8 cellular contexts compared by ENCODE assay signal in the genomic region with DNA sequence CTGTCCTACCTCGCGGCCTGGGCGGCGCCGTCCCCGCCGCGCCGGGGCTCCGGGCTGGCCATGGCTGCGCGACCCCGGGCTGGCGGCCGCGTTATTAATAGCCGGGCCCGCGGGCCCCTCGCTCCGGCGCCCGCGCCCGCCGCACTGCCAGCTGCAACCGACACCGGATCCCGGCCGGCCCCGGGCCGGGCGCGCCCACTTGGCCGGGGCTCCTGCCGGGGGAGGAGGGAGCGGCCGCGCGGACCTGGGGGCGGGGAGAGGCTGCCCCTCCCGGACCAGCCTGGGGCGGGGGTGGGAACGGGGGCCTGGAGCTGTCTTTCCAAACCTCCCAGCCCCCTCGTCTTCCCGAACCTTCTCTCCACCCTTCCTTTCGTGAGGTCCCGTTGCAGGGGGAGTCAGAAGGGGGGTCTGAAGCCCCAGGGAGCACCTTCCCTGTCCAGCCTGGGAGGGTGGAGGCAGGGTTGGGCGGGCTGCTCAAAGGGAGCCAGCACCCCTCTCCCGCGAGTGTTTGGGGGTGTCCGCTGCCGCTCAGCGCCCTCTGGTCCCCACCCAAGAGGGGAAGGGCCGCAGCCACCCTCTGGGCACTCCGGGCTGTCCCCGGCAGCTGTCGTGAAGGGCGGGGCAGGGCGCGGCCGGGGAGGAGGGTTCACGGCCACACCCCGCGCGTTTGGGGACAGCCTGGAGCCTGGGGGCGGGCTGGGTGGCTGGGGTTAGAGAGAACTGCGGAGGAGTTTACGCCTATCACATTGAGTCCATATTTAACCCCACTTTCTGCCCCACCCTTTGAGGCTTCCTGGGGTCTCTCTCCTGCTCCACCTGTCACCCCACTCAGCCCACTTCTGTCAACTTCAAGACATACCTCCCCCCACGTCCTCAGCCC. TPM values are rescaled to one million over a fixed set of nuclear protein-coding genes. Genes with fewer than 3 reads are reported as not detected.
A peak's percentile ranks its signal among the peaks of the same experiment; 100 is the strongest.
DNase-seq lines count a peak whose midpoint lies in the region; ATAC-seq and TF ChIP-seq lines count a peak whose summit lies in the region.

SYNC (minus strand) TSS at position 172 of the 880 bp plus-strand sequence; CDS start at position 62, 110 bp downstream.

- H3K9ac ChIP-seq in mesenchymal stem cell (ENCODE audit: low read length): peak within 1 kb of the TSS; percentile 93

- H3K27me3 ChIP-seq in mesenchymal stem cell (ENCODE audit: control insufficient read depth in 1 of 2, insufficient read depth in 1 of 2, low read length in 2 of 2) (no peaks in the 10 kb centered on the region), tibial artery (no peaks in the 10 kb centered on the region)

- DNase-seq in activated T-cell treated with anti-CD3 and anti-CD28 coated beads, Interleukin-2, amount 50 U/mL, for 4 hours: no peak
- no peak for DNase-seq in activated T-cell treated with anti-CD3 and anti-CD28 coated beads for 4 hours
- DNase-seq in T1000 (lab: John Stamatoyannopoulos, UW): peak; percentile 65
- peak; percentile 26 for DNase-seq in epithelial cell of esophagus (ENCODE audit: low read depth)
- peak; percentile 69 for DNase-seq in mesenchymal stem cell
- peak; percentile 57 to 89 for DNase-seq in tibial artery
- DNase-seq in NCI-H187 treated with DMSO at 0.1 percent for 48 hours (lab: John Stamatoyannopoulos, UW): no peak

- H2AFZ ChIP-seq in mesenchymal stem cell (ENCODE audit: low read depth, low read length): peak within 1 kb of the TSS; percentile 56

- peak within 1 kb of the TSS; percentile 79 to 98 for H2BK12ac ChIP-seq in mesenchymal stem cell (ENCODE audit: low read length in 2 of 2)

- peak; percentile 73 for ATAC-seq in activated T-cell treated with anti-CD3 and anti-CD28 coated beads, Interleukin-2, amount 50 U/mL, for 4 hours
- no peak for ATAC-seq in HG03469 (IDR thresholded peaks at IDR 0.05; ENCODE audit: unreplicated experiment)

- H3K27me3 Mint-ChIP-seq in activated T-cell treated with anti-CD3 and anti-CD28 coated beads, Interleukin-2, amount 50 U/mL, for 4 hours (ENCODE audit: low read depth): peaks cover 38% of the 10 kb centered on the region

- peak within 1 kb of the TSS; percentile 61 for H3K4me3 Mint-ChIP-seq in activated T-cell treated with anti-CD3 and anti-CD28 coated beads, Interleukin-2, amount 50 U/mL, for 4 hours

- peak within 1 kb of the TSS; percentile 100 for H2BK5ac ChIP-seq in mesenchymal stem cell (ENCODE audit: low read depth, low read length, poor library complexity, severe bottlenecking)

- peak within 1 kb of the TSS; percentile 62 to 95 for H3K14ac ChIP-seq in mesenchymal stem cell (ENCODE audit: low read length in 2 of 2)

- H3K4me3 ChIP-seq in epithelial cell of esophagus (ENCODE audit: low read length) (peak within 1 kb of the TSS; percentile 55), mesenchymal stem cell (ENCODE audit: insufficient read depth in 1 of 2, low read depth in 1 of 2, low read length in 2 of 2) (peak within 1 kb of the TSS; percentile 75 to 98), tibial artery (peak within 1 kb of the TSS; percentile 73)

- WGBS in mesenchymal stem cell: 2% methylated on average over 32 of the region's 70 CpGs

- peaks cover 0 to 3% of the 10 kb centered on the region in 2 experiments for H3K36me3 ChIP-seq in mesenchymal stem cell (ENCODE audit: control insufficient read depth in 1 of 2, insufficient read depth in 2 of 2, low read depth in 1 of 2, low read length in 2 of 2)
- no peaks in the 10 kb centered on the region for H3K36me3 ChIP-seq in tibial artery

- H3K18ac ChIP-seq in mesenchymal stem cell (ENCODE audit: low read depth in 1 of 2, low read length in 2 of 2): peak within 1 kb of the TSS; percentile 97 to 98

- peaks cover 26% of the 10 kb centered on the region for H3K4me1 ChIP-seq in mesenchymal stem cell (ENCODE audit: control insufficient read depth, insufficient read depth, low read depth, low read length)
- peaks cover 0 to 74% (median 41%) of the 10 kb centered on the region in 4 donors for H3K4me1 ChIP-seq in tibial artery

- H3K4me1 Mint-ChIP-seq in activated T-cell treated with anti-CD3 and anti-CD28 coated beads, Interleukin-2, amount 50 U/mL, for 4 hours (ENCODE audit: low read depth): peaks cover 11% of the 10 kb centered on the region

- peak within 1 kb of the TSS in 1 of 2 experiments; percentile 99 for H3K23ac ChIP-seq in mesenchymal stem cell (ENCODE audit: low read length in 2 of 2)

- H2BK15ac ChIP-seq in mesenchymal stem cell (ENCODE audit: low read depth, poor library complexity, severe bottlenecking): peak within 1 kb of the TSS; percentile 99

- peak within 1 kb of the TSS; percentile 98 for H3K27ac ChIP-seq in mesenchymal stem cell (ENCODE audit: low read length, poor library complexity, severe bottlenecking)
- peak within 1 kb of the TSS; percentile 95 to 98 for H3K27ac ChIP-seq in tibial artery

- no peaks in the 10 kb centered on the region for H3K9me3 Mint-ChIP-seq in activated T-cell treated with anti-CD3 and anti-CD28 coated beads, Interleukin-2, amount 50 U/mL, for 4 hours

- peak within 1 kb of the TSS; percentile 99 for H4K8ac ChIP-seq in mesenchymal stem cell (ENCODE audit: low read length)

- intact Hi-C loops in tibial artery (cut with DNase I; ENCODE audit: low total_unique reads): no loop called here

- peak within 1 kb of the TSS; percentile 95 for H2BK120ac ChIP-seq in mesenchymal stem cell (ENCODE audit: low read depth, low read length)

- no peaks in the 10 kb centered on the region for H3K36me3 Mint-ChIP-seq in activated T-cell treated with anti-CD3 and anti-CD28 coated beads, Interleukin-2, amount 50 U/mL, for 4 hours (ENCODE audit: insufficient read depth)

- H3K79me1 ChIP-seq in mesenchymal stem cell (replicated peaks; ENCODE audit: low read length, poor library complexity, severe bottlenecking): peaks cover 5% of the 10 kb centered on the region

- no peaks in the 10 kb centered on the region for H3K9me3 ChIP-seq in mesenchymal stem cell (ENCODE audit: control insufficient read depth, low read length)
- H3K9me3 ChIP-seq in tibial artery: no peaks in the 10 kb centered on the region

- TF ChIP-seq CTCF in epithelial cell of esophagus (IDR thresholded peaks at IDR 0.05; ENCODE audit: insufficient read depth, low read depth, low read length, missing control alignments): no peak
- no peak for TF ChIP-seq CTCF in tibial artery (IDR thresholded peaks at IDR 0.05)

- peak within 1 kb of the TSS; percentile 93 for H3K4me2 ChIP-seq in mesenchymal stem cell (ENCODE audit: low read length, poor library complexity, severe bottlenecking)

- H2AK5ac ChIP-seq in mesenchymal stem cell (ENCODE audit: low read length, severe bottlenecking): peak within 1 kb of the TSS; percentile 98

- peak within 1 kb of the TSS; percentile 91 to 99 for H3K4ac ChIP-seq in mesenchymal stem cell (ENCODE audit: low read depth in 1 of 2, low read length in 2 of 2)

- peak within 1 kb of the TSS; percentile 99 for H4K91ac ChIP-seq in mesenchymal stem cell (ENCODE audit: low read length)

RNA-seq across cellular contexts. Expression of gene SYNC, which starts in this region (rescaled TPM):
- total RNA-seq in activated T-cell treated with anti-CD3 and anti-CD28 coated beads, Interleukin-2, amount 50 U/mL, for 4 hours: not detected
- 25.2 TPM for polyA plus RNA-seq in mesenchymal stem cell (2013, experiment 1 of 2)
- polyA plus RNA-seq in mesenchymal stem cell (2013, experiment 2 of 2): 25.1 TPM

Comparison
In these comparisons a context has a peak if more than half of its experiments do, and no peak if none do; other contexts are left out.
1. Peak in ATAC-seq in activated T-cell treated with anti-CD3 and anti-CD28 coated beads, Interleukin-2, amount 50 U/mL, for 4 hours; RNA of the gene not detected or under 1 TPM.
2. DNase-seq: peak in T1000 (single experiment), epithelial cell of esophagus (single experiment), mesenchymal stem cell (single experiment) and tibial artery (2 of 2); none in activated T-cell treated with anti-CD3 and anti-CD28 coated beads, Interleukin-2, amount 50 U/mL, for 4 hours (single experiment), activated T-cell treated with anti-CD3 and anti-CD28 coated beads for 4 hours (single experiment) and NCI-H187 treated with DMSO at 0.1 percent for 48 hours (single experiment).
3. Peak in every context shown above with its lines, with median percentiles within 50 percentile points of each other: H3K4me3 ChIP-seq.